Comparison of ENCODE assay signal across 5 cellular contexts in the genomic region with DNA sequence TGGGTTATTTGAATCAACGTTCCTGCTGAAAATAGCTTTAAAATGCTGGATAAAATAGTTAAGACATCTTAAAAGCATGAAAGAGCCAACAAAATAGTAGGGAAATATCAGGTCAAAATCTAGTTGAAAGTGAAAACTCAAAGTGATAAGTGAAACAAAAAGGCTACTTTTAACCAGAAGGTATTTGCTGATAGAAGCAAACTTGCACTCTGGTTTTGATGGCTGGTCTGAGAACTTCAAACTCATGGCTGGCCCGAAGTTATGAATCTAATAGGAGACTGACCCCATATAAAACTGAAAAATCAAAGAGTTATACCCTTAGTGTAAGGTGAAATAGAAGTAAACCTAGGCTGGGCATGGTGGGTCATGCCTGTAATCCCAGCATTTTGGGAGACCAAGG.
"Had no signal": no experiment of that assay in that cellular context is flagged by ENCODE, and none has a peak within 500 bp of the region (broad histone marks: within the 10 kb centered on the region; RNA-seq: fewer than 3 reads in every experiment).

No MANE protein-coding gene starts in this region.

- H3K36me3 Mint-ChIP-seq: IgD-negative memory B cell had no signal

- ATAC-seq: HepG2, K562 had no signal

- H3K4me1 Mint-ChIP-seq: IgD-negative memory B cell had no signal

- H3K4me3 Mint-ChIP-seq: IgD-negative memory B cell had no signal

- DNase-seq: IMR-90 had no signal

- H3K27ac ChIP-seq: HL-60 had no signal

- H3K4me3 ChIP-seq: K562 had no signal
